ENCODE assay signal across 31 cellular contexts in the genomic region with DNA sequence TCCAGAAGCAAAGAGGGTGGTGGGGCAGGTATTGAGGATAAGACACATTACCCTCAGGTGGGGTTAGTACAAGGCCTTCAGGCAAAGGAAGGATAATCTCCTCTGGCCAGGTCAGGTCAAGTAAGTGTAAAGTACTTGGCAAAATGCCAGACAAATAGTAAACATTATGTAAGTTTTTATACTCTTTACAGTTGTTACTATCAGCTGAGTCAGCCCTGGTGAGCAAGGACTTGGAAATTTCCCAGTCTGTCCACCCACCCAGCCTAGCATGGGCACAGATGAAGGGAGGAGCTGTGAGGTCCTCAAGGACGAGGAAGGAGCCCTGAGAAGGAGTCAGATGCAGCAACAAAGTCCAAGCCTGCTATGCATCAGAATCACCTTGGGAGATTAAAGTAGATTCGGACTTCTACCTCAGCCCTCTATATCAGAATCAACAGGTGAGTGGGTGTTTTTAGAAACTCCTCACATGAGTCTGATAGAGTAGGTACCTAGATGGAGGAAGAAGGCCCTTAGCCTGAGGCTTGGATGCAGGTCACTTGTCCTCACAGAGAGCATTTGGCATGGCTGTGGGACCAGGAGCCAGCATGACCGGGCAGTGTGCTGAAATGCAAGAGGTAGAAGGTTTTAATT. TPM values are rescaled to one million over a fixed set of nuclear protein-coding genes. Genes with fewer than 3 reads are reported as not detected.
DNase-seq lines count a peak whose midpoint lies in the region; ATAC-seq, FAIRE-seq and TF ChIP-seq lines count a peak whose summit lies in the region.
"Had no signal": no experiment of that assay in that cellular context is flagged by ENCODE, and none has a peak within 500 bp of the region (broad histone marks: within the 10 kb centered on the region; RNA-seq: fewer than 3 reads in every experiment).

No MANE protein-coding gene starts in this region.

- ATAC-seq in HG03469 (IDR thresholded peaks at IDR 0.05; ENCODE audit: unreplicated experiment) (no peak), gastroesophageal sphincter (no peak), HG03521 (IDR thresholded peaks at IDR 0.05; ENCODE audit: unreplicated experiment) (no peak)
- ATAC-seq: activated CD8-positive, alpha-beta T cell treated with anti-CD3 and anti-CD28 coated beads, Interleukin-2, amount 10 ng/mL, durations not matched to agents 7 days and 5 days; heart right ventricle; SK-N-SH treated with all-trans-retinoic acid at 6 μM for 48 hours had no signal

- TF ChIP-seq POLR2A in uterus (IDR thresholded peaks at IDR 0.05) (no peak), gastroesophageal sphincter (IDR thresholded peaks at IDR 0.05) (no peak)

- H3K27me3 ChIP-seq in bronchial epithelial cell (ENCODE audit: control insufficient read depth, insufficient read depth, low read length), result peaks cover 3% of the 10 kb centered on the region
- H3K27me3 ChIP-seq in uterus, result no peaks in the 10 kb centered on the region
- no peaks in the 10 kb centered on the region for H3K27me3 ChIP-seq in gastroesophageal sphincter
- H3K27me3 ChIP-seq: BLaER1 treated with 17β-estradiol and CSF1 and Interleukin-3, amounts not matched to agents 10 nM and 100 nM; right atrium auricular region had no signal

- H3K27ac ChIP-seq in uterus (no peak overlapping the region), gastroesophageal sphincter (no peak overlapping the region)
- H3K27ac ChIP-seq: BLaER1 treated with 17β-estradiol and CSF1 and Interleukin-3, amounts not matched to agents 10 nM and 100 nM; heart right ventricle; HL-60; right atrium auricular region had no signal

- H3K4me3 ChIP-seq in bronchial epithelial cell (ENCODE audit: low read depth, low read length) (no peak overlapping the region), uterus (no peak overlapping the region), gastroesophageal sphincter (no peak overlapping the region)
- H3K4me3 ChIP-seq: BLaER1 treated with 17β-estradiol and CSF1 and Interleukin-3, amounts not matched to agents 10 nM and 100 nM; heart right ventricle; lung; right atrium auricular region had no signal

- DNase-seq in EL, result peak; percentile 41
- peak; percentile 53 for DNase-seq in LoVo (ENCODE audit: low spot score)
- DNase-seq in bronchial epithelial cell (ENCODE audit: low read depth), result peak; percentile 93
- peak; percentile 28 for DNase-seq in iris pigment epithelial cell (ENCODE audit: low read depth)
- no peak for DNase-seq in uterus
- DNase-seq: ACHN; activated B cell treated with CpG ODN at 0.5 μM for 24 hours; activated CD8-positive, alpha-beta T cell treated with anti-CD3 and anti-CD28 coated beads, Interleukin-2, amount 10 ng/mL, durations not matched to agents 7 days and 5 days; activated naive CD4-positive, alpha-beta T cell treated with Interleukin-2 at 50 U/mL for 16 hours; activated T-cell treated with anti-CD3 and anti-CD28 coated beads, Interleukin-2, amount 50 U/mL, for 24 hours; anterior cingulate cortex; cerebellar nuclear complex; effector CD8-positive, alpha-beta T cell; heart right ventricle; MV-4-11; NCI-H1694; NCI-H2227 treated with DMSO at 0.1 percent for 48 hours; NK-92 treated with Interleukin-12 subunit alpha and Interleukin-12 subunit beta, amount 100 ng/mL, for 24 hours; stimulated activated CD4-positive, alpha-beta T cell treated with anti-CD3 and anti-CD28 coated beads, Interleukin-15, amount 100 ng/mL, for 24 hours; T-helper 9 cell had no signal

- H3K4me1 ChIP-seq in uterus (no peaks in the 10 kb centered on the region), gastroesophageal sphincter (peaks cover 0 to under 1% (median 0%) of the 10 kb centered on the region in 3 donors)
- H3K4me1 ChIP-seq: heart right ventricle, right atrium auricular region had no signal

- intact Hi-C loops in uterus (cut with DNase I; ENCODE audit: low total_unique reads), result no loop called here

- TF ChIP-seq CTCF in bronchial epithelial cell (IDR thresholded peaks at IDR 0.05; ENCODE audit: insufficient read depth, low read length, severe bottlenecking) (no peak), uterus (IDR thresholded peaks at IDR 0.05) (no peak), gastroesophageal sphincter (IDR thresholded peaks at IDR 0.05) (no peak)

- no peaks in the 10 kb centered on the region for H3K9me3 ChIP-seq in uterus
- peaks cover 0 to 2% (median 0%) of the 10 kb centered on the region in 3 donors for H3K9me3 ChIP-seq in gastroesophageal sphincter
- H3K9me3 ChIP-seq: heart right ventricle had no signal

- TF ChIP-seq EP300 in gastroesophageal sphincter (IDR thresholded peaks at IDR 0.05), result no peak

- H3K36me3 ChIP-seq in bronchial epithelial cell (ENCODE audit: control insufficient read depth, insufficient read depth, low read length), result no peaks in the 10 kb centered on the region
- H3K36me3 ChIP-seq in uterus, result no peaks in the 10 kb centered on the region
- H3K36me3 ChIP-seq in gastroesophageal sphincter, result no peaks in the 10 kb centered on the region
- H3K36me3 ChIP-seq: BLaER1 treated with 17β-estradiol and CSF1 and Interleukin-3, amounts not matched to agents 10 nM and 100 nM; heart right ventricle; right atrium auricular region had no signal

- WGBS in gastroesophageal sphincter (ENCODE audit: low coverage in 1 of 2), 2 donors, result 87 to 93% methylated on average over 2 to 3 of the region's 3 CpGs

- no peak for FAIRE-seq in bronchial epithelial cell (lab: Jason Lieb, UNC)
- FAIRE-seq: islet of Langerhans had no signal

RNA-seq across cellular contexts. Expression of gene BARX1, which starts 50.2 kb away (rescaled TPM):
- total RNA-seq in bronchial epithelial cell (0.13 TPM in 1 of 2 replicates, not detected in the other), uterus (under 1 TPM in 2 of 4 donors, not detected in 2; 0.28 to 0.67 TPM), gastroesophageal sphincter (100 to 1,000 TPM in 2 of 4 donors, under 1 TPM in 2; 0.37 to 469 (median 84.4) TPM)
- total RNA-seq: activated B cell treated with CpG ODN at 0.5 μM for 24 hours, lung, right atrium auricular region, RPMI7951, temporal lobe had no signal

Comparison
In these comparisons a context has a peak if more than half of its experiments do, and no peak if none do; other contexts are left out.
1. DNase-seq: peak in EL (single experiment), LoVo (single experiment), bronchial epithelial cell (single experiment) and iris pigment epithelial cell (single experiment); none in uterus (0 of 2).